Comparison of ENCODE assay signal across 1 cellular context in the genomic region with DNA sequence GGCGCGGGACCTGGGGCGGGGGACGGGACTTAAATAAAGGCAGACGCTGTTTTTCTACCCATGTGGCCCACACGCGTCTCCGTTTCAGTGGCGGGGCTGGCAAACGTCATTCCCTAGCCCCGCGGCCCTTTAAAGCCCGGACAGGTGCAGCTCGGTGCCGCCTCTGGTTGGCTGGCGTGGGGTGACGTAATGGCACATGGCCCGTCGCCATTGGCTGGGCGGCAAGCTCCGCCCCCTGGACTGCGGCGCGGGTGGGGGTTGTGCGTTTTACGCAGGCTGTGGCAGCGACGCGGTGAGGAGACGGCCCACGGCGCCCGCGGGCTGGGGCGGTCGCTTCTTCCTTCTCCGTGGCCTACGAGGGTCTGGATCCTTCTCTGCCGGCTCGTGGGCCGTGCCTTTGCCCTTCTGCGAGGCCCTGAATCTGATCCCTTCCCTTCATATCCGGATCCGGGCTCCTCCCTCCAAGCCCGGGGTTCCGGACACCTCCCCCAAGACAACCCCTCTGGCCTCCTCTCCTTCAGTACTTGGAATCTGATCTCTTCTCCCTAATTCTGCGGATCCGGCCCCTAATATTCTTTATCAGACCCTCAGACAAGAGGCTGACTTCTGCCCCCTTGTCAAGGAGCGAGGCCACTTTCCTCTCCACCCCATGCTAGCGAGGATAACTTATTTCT.
TF ChIP-seq lines count a peak whose summit lies in the region.

A gene with protein sequence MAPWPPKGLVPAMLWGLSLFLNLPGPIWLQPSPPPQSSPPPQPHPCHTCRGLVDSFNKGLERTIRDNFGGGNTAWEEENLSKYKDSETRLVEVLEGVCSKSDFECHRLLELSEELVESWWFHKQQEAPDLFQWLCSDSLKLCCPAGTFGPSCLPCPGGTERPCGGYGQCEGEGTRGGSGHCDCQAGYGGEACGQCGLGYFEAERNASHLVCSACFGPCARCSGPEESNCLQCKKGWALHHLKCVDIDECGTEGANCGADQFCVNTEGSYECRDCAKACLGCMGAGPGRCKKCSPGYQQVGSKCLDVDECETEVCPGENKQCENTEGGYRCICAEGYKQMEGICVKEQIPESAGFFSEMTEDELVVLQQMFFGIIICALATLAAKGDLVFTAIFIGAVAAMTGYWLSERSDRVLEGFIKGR (plus strand): TSS at position 274 of the 674 bp plus-strand sequence. CDS start 605 bp downstream, outside the sequence.

TF ChIP-seq in HepG2, 621 proteins besides CTCF, POLR2A, EP300 and RAD21 (continued from another document and continues in another):
- TF ChIP-seq, protein P1, sequence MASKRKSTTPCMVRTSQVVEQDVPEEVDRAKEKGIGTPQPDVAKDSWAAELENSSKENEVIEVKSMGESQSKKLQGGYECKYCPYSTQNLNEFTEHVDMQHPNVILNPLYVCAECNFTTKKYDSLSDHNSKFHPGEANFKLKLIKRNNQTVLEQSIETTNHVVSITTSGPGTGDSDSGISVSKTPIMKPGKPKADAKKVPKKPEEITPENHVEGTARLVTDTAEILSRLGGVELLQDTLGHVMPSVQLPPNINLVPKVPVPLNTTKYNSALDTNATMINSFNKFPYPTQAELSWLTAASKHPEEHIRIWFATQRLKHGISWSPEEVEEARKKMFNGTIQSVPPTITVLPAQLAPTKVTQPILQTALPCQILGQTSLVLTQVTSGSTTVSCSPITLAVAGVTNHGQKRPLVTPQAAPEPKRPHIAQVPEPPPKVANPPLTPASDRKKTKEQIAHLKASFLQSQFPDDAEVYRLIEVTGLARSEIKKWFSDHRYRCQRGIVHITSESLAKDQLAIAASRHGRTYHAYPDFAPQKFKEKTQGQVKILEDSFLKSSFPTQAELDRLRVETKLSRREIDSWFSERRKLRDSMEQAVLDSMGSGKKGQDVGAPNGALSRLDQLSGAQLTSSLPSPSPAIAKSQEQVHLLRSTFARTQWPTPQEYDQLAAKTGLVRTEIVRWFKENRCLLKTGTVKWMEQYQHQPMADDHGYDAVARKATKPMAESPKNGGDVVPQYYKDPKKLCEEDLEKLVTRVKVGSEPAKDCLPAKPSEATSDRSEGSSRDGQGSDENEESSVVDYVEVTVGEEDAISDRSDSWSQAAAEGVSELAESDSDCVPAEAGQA (IDR thresholded peaks at IDR 0.05; ENCODE audit: low read depth): no peak
- TF ChIP-seq, protein P1 (CRISPR knock-in tag; IDR thresholded peaks at IDR 0.05; ENCODE audit: borderline replicate concordance): no peak
- TF ChIP-seq ZNF451 (CRISPR knock-in tag; IDR thresholded peaks at IDR 0.05) (no peak; the same call in 1 of the 2 replicates), ZNF17 (CRISPR knock-in tag; IDR thresholded peaks at IDR 0.05) (no peak), ZNF720 (CRISPR knock-in tag; IDR thresholded peaks at IDR 0.05) (no peak), MAFG (CRISPR knock-in tag; IDR thresholded peaks at IDR 0.05) (no peak), PPARG (CRISPR knock-in tag; conservative IDR thresholded peaks at IDR 0.05) (0 out of 2 replicates have a peak, but pooled peaks have one; percentile 45), ZNF256 (CRISPR knock-in tag; conservative IDR thresholded peaks at IDR 0.05) (peak; percentile 39; the same call in 1 of the 2 replicates), ZNF839 (CRISPR knock-in tag; IDR thresholded peaks at IDR 0.05; ENCODE audit: borderline replicate concordance) (no peak), IKZF1 (IDR thresholded peaks at IDR 0.05) (no peak), ZNF20 (CRISPR knock-in tag; IDR thresholded peaks at IDR 0.05) (no peak), ZNF792 (CRISPR knock-in tag; IDR thresholded peaks at IDR 0.05) (no peak; the same call in 1 of the 2 replicates), KDM4B (CRISPR knock-in tag; IDR thresholded peaks at IDR 0.05) (peak; percentile 40; the same call in 1 of the 2 replicates), ZSCAN30 (CRISPR knock-in tag; IDR thresholded peaks at IDR 0.05) (no peak), ZSCAN9 (CRISPR knock-in tag; IDR thresholded peaks at IDR 0.05; ENCODE audit: borderline replicate concordance) (no peak), KLF9 (CRISPR knock-in tag; IDR thresholded peaks at IDR 0.05; ENCODE audit: low read depth) (no peak), ZFP37 (CRISPR knock-in tag; IDR thresholded peaks at IDR 0.05; ENCODE audit: borderline replicate concordance) (peak; percentile 92; the same call in 1 of the 2 replicates), NBN (conservative IDR thresholded peaks at IDR 0.05) (no peak), NFYC (CRISPR knock-in tag; IDR thresholded peaks at IDR 0.05) (peak; percentile 94), HMGA1 (CRISPR knock-in tag; conservative IDR thresholded peaks at IDR 0.05) (no peak), ZNF678 (CRISPR knock-in tag; IDR thresholded peaks at IDR 0.05) (0 out of 2 replicates have a peak, but pooled peaks have one; percentile 61), ZNF530 (CRISPR knock-in tag; IDR thresholded peaks at IDR 0.05; ENCODE audit: low read depth) (no peak), NR2F2 (IDR thresholded peaks at IDR 0.05; ENCODE audit: borderline replicate concordance, low read depth) (no peak; the same call in 1 of the 2 replicates), ZSCAN21 (CRISPR knock-in tag; IDR thresholded peaks at IDR 0.05; ENCODE audit: borderline replicate concordance) (0 out of 2 replicates have a peak, but pooled peaks have one; percentile 57), SP5 (CRISPR knock-in tag; IDR thresholded peaks at IDR 0.05; ENCODE audit: borderline replicate concordance, low read depth) (no peak; the same call in 1 of the 2 replicates), ZNF343 (CRISPR knock-in tag; IDR thresholded peaks at IDR 0.05) (no peak), SOX5 (CRISPR knock-in tag; IDR thresholded peaks at IDR 0.05; ENCODE audit: borderline replicate concordance) (peak; percentile 16; the same call in 1 of the 2 replicates), ZNF367 (CRISPR knock-in tag; IDR thresholded peaks at IDR 0.05; ENCODE audit: borderline replicate concordance) (peak; percentile 97), SRSF9 (IDR thresholded peaks at IDR 0.05; ENCODE audit: borderline replicate concordance, insufficient read depth, low read depth, low read length, poor library complexity, severe bottlenecking) (no peak), MTF1 (CRISPR knock-in tag; IDR thresholded peaks at IDR 0.05) (0 out of 2 replicates have a peak, but pooled peaks have one; percentile 50), ZNF263 (CRISPR knock-in tag; IDR thresholded peaks at IDR 0.05) (peak; percentile 43; the same call in 1 of the 2 replicates), SATB2 (CRISPR knock-in tag; IDR thresholded peaks at IDR 0.05) (peak; percentile 72; the same call in 1 of the 2 replicates), THAP11 (CRISPR knock-in tag; IDR thresholded peaks at IDR 0.05) (peak; percentile 68), ZNF776 (CRISPR knock-in tag; IDR thresholded peaks at IDR 0.05) (0 out of 2 replicates have a peak, but pooled peaks have one; percentile 1), SOX6 (IDR thresholded peaks at IDR 0.05) (no peak), SOX6 (CRISPR knock-in tag; IDR thresholded peaks at IDR 0.05) (peak; percentile 11; the same call in 1 of the 2 replicates), SMAD1 (CRISPR knock-in tag; IDR thresholded peaks at IDR 0.05; ENCODE audit: borderline replicate concordance, low read depth) (no peak), ZNF235 (CRISPR knock-in tag; IDR thresholded peaks at IDR 0.05; ENCODE audit: borderline replicate concordance) (no peak)
- TF ChIP-seq, protein P2, sequence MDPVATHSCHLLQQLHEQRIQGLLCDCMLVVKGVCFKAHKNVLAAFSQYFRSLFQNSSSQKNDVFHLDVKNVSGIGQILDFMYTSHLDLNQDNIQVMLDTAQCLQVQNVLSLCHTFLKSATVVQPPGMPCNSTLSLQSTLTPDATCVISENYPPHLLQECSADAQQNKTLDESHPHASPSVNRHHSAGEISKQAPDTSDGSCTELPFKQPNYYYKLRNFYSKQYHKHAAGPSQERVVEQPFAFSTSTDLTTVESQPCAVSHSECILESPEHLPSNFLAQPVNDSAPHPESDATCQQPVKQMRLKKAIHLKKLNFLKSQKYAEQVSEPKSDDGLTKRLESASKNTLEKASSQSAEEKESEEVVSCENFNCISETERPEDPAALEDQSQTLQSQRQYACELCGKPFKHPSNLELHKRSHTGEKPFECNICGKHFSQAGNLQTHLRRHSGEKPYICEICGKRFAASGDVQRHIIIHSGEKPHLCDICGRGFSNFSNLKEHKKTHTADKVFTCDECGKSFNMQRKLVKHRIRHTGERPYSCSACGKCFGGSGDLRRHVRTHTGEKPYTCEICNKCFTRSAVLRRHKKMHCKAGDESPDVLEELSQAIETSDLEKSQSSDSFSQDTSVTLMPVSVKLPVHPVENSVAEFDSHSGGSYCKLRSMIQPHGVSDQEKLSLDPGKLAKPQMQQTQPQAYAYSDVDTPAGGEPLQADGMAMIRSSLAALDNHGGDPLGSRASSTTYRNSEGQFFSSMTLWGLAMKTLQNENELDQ (CRISPR knock-in tag; IDR thresholded peaks at IDR 0.05; ENCODE audit: borderline replicate concordance): no peak
- TF ChIP-seq, protein P3, sequence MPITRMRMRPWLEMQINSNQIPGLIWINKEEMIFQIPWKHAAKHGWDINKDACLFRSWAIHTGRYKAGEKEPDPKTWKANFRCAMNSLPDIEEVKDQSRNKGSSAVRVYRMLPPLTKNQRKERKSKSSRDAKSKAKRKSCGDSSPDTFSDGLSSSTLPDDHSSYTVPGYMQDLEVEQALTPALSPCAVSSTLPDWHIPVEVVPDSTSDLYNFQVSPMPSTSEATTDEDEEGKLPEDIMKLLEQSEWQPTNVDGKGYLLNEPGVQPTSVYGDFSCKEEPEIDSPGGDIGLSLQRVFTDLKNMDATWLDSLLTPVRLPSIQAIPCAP (CRISPR knock-in tag; IDR thresholded peaks at IDR 0.05; ENCODE audit: low read depth): no peak
- TF ChIP-seq, protein P4, sequence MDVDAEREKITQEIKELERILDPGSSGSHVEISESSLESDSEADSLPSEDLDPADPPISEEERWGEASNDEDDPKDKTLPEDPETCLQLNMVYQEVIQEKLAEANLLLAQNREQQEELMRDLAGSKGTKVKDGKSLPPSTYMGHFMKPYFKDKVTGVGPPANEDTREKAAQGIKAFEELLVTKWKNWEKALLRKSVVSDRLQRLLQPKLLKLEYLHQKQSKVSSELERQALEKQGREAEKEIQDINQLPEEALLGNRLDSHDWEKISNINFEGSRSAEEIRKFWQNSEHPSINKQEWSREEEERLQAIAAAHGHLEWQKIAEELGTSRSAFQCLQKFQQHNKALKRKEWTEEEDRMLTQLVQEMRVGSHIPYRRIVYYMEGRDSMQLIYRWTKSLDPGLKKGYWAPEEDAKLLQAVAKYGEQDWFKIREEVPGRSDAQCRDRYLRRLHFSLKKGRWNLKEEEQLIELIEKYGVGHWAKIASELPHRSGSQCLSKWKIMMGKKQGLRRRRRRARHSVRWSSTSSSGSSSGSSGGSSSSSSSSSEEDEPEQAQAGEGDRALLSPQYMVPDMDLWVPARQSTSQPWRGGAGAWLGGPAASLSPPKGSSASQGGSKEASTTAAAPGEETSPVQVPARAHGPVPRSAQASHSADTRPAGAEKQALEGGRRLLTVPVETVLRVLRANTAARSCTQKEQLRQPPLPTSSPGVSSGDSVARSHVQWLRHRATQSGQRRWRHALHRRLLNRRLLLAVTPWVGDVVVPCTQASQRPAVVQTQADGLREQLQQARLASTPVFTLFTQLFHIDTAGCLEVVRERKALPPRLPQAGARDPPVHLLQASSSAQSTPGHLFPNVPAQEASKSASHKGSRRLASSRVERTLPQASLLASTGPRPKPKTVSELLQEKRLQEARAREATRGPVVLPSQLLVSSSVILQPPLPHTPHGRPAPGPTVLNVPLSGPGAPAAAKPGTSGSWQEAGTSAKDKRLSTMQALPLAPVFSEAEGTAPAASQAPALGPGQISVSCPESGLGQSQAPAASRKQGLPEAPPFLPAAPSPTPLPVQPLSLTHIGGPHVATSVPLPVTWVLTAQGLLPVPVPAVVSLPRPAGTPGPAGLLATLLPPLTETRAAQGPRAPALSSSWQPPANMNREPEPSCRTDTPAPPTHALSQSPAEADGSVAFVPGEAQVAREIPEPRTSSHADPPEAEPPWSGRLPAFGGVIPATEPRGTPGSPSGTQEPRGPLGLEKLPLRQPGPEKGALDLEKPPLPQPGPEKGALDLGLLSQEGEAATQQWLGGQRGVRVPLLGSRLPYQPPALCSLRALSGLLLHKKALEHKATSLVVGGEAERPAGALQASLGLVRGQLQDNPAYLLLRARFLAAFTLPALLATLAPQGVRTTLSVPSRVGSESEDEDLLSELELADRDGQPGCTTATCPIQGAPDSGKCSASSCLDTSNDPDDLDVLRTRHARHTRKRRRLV (CRISPR knock-in tag; IDR thresholded peaks at IDR 0.05): peak; percentile 49; the same call in 1 of the 2 replicates
- TF ChIP-seq, protein P5, sequence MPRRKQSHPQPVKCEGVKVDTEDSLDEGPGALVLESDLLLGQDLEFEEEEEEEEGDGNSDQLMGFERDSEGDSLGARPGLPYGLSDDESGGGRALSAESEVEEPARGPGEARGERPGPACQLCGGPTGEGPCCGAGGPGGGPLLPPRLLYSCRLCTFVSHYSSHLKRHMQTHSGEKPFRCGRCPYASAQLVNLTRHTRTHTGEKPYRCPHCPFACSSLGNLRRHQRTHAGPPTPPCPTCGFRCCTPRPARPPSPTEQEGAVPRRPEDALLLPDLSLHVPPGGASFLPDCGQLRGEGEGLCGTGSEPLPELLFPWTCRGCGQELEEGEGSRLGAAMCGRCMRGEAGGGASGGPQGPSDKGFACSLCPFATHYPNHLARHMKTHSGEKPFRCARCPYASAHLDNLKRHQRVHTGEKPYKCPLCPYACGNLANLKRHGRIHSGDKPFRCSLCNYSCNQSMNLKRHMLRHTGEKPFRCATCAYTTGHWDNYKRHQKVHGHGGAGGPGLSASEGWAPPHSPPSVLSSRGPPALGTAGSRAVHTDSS (CRISPR knock-in tag; conservative IDR thresholded peaks at IDR 0.05): no peak
